Comparison of ENCODE assay signal across 23 cellular contexts in genomic region chr18:3814840-3815239, GRCh38.
DNase-seq lines count a peak whose midpoint lies in the region; ATAC-seq and TF ChIP-seq lines count a peak whose summit lies in the region.
"Had no signal": no experiment of that assay in that cellular context is flagged by ENCODE, and none has a peak within 500 bp of the region (broad histone marks: within the 10 kb centered on the region; RNA-seq: fewer than 3 reads in every experiment).

No MANE protein-coding gene starts in this region.

- H3K27me3 Mint-ChIP-seq in neural progenitor cell (ENCODE audit: insufficient read depth, low read depth): no peaks in the 10 kb centered on the region
- H3K27me3 Mint-ChIP-seq: activated naive CD8-positive, alpha-beta T cell treated with anti-CD3 and anti-CD28 coated beads, Interleukin-2, amount 10 ng/mL, durations not matched to agents 7 days and 5 days; brain had no signal

- H3K4me1 ChIP-seq in neural progenitor cell: peaks cover 32% of the 10 kb centered on the region
- H3K4me1 ChIP-seq: SJSA1 had no signal

- CTCF ChIA-PET in AG04449 (lab: Yijun Ruan, JAX): interaction anchor here (1.4 to 2.2 kb wide), 2 partner anchors 43 to 180 kb away, joined by 4 to 7 read pairs; no protein-coding TSS in a partner anchor

- TF ChIP-seq CTCF in AG04449 (IDR thresholded peaks at IDR 0.05; ENCODE audit: insufficient read depth, low read length, missing control alignments): no peak
- no peak for TF ChIP-seq CTCF in cardiac fibroblast (IDR thresholded peaks at IDR 0.05; ENCODE audit: low read depth, low read length)
- no peak for TF ChIP-seq CTCF in neural progenitor cell (IDR thresholded peaks at IDR 0.05)

- no peak overlapping the region for H3K27ac Mint-ChIP-seq in neural progenitor cell
- H3K27ac Mint-ChIP-seq: activated CD8-positive, alpha-beta T cell treated with anti-CD3 and anti-CD28 coated beads for 36 hours; activated naive CD8-positive, alpha-beta T cell treated with anti-CD3 and anti-CD28 coated beads, Interleukin-2, amount 10 ng/mL, durations not matched to agents 7 days and 5 days; CD4-positive, alpha-beta T cell; natural killer cell treated with Interleukin-12 subunit alpha and Interleukin-12 subunit beta and Interleukin-15 and Interleukin-18, amount 100 ng/mL, for 72 hours had no signal

- H3K9me3 Mint-ChIP-seq in neural progenitor cell: no peaks in the 10 kb centered on the region
- H3K9me3 Mint-ChIP-seq: activated CD8-positive, alpha-beta T cell treated with anti-CD3 and anti-CD28 coated beads for 36 hours; activated naive CD8-positive, alpha-beta T cell treated with anti-CD3 and anti-CD28 coated beads, Interleukin-2, amount 10 ng/mL, durations not matched to agents 7 days and 5 days; CD4-positive, alpha-beta T cell; natural killer cell treated with Interleukin-12 subunit alpha and Interleukin-12 subunit beta and Interleukin-15 and Interleukin-18, amount 100 ng/mL, for 72 hours had no signal

- ATAC-seq in HG03175 (IDR thresholded peaks at IDR 0.05; ENCODE audit: unreplicated experiment): no peak
- ATAC-seq in HG03439 (IDR thresholded peaks at IDR 0.05; ENCODE audit: unreplicated experiment): no peak
- ATAC-seq: activated CD8-positive, alpha-beta T cell treated with anti-CD3 and anti-CD28 coated beads for 36 hours; HCT116; natural killer cell treated with Interleukin-12 subunit alpha and Interleukin-12 subunit beta and Interleukin-15 and Interleukin-18, amount 100 ng/mL, for 72 hours had no signal

- H3K27me3 ChIP-seq in neural progenitor cell: no peaks in the 10 kb centered on the region
- H3K27me3 ChIP-seq: ovary had no signal

- H2AFZ ChIP-seq in neural progenitor cell (replicated peaks): no peak overlapping the region

- DNase-seq in AG04449 (ENCODE audit: low read depth, low spot score): peak; percentile 29
- peak; percentile 8 for DNase-seq in LHCN-M2 (ENCODE audit: low read depth)
- DNase-seq in cardiac fibroblast (ENCODE audit: low read depth in 2 of 2): peak; percentile 41 to 72
- DNase-seq in iris pigment epithelial cell (ENCODE audit: low read depth): peak; percentile 24
- no peak for DNase-seq in neural progenitor cell (ENCODE audit: low spot score)
- DNase-seq in HUDEP-2 (lab: John Stamatoyannopoulos, UW; ENCODE audit: unreplicated experiment in 76 of 76): no peak
- DNase-seq: activated CD4-positive, alpha-beta T cell treated with anti-CD3 and anti-CD28 coated beads for 1 hour; activated CD8-positive, alpha-beta T cell treated with anti-CD3 and anti-CD28 coated beads for 36 hours; activated effector memory CD4-positive, alpha-beta T cell treated with anti-CD3 and anti-CD28 coated beads, Interleukin-2, amount 50 U/mL, for 16 hours; activated naive CD8-positive, alpha-beta T cell treated with anti-CD3 and anti-CD28 coated beads, Interleukin-2, amount 10 ng/mL, durations not matched to agents 7 days and 5 days; CD4-positive, alpha-beta T cell; cortex of kidney; DMS 273 treated with DMSO at 0.1 percent for 48 hours; foreskin melanocyte; NCI-H2107; NCI-H510A; ovary had no signal

- no peak overlapping the region for H3K9ac ChIP-seq in neural progenitor cell

- H3K4me3 ChIP-seq in AG04449 (ENCODE audit: low read depth, low read length) (no peak overlapping the region), cardiac fibroblast (replicated peaks in 1 of 2; ENCODE audit: low read depth in 2 of 2, low read length in 2 of 2) (no peak overlapping the region), neural progenitor cell (no peak overlapping the region)
- H3K4me3 ChIP-seq: ovary, SJSA1 had no signal

- no peak overlapping the region for H3K4me2 ChIP-seq in neural progenitor cell

- H3K4me1 Mint-ChIP-seq in neural progenitor cell: peaks cover 13% of the 10 kb centered on the region
- H3K4me1 Mint-ChIP-seq: activated naive CD8-positive, alpha-beta T cell treated with anti-CD3 and anti-CD28 coated beads, Interleukin-2, amount 10 ng/mL, durations not matched to agents 7 days and 5 days had no signal

- no peaks in the 10 kb centered on the region for H4K20me1 ChIP-seq in neural progenitor cell (ENCODE audit: low read depth)

- no peaks in the 10 kb centered on the region for H3K36me3 ChIP-seq in neural progenitor cell
- H3K36me3 ChIP-seq: ovary, SJSA1 had no signal

- H3K4me3 Mint-ChIP-seq in neural progenitor cell: no peak overlapping the region
- H3K4me3 Mint-ChIP-seq: activated CD8-positive, alpha-beta T cell treated with anti-CD3 and anti-CD28 coated beads for 36 hours; activated naive CD8-positive, alpha-beta T cell treated with anti-CD3 and anti-CD28 coated beads, Interleukin-2, amount 10 ng/mL, durations not matched to agents 7 days and 5 days; brain; CD4-positive, alpha-beta T cell; natural killer cell treated with Interleukin-12 subunit alpha and Interleukin-12 subunit beta and Interleukin-15 and Interleukin-18, amount 100 ng/mL, for 72 hours had no signal

- no peak overlapping the region for H3K27ac ChIP-seq in neural progenitor cell
- H3K27ac ChIP-seq: ovary, SJSA1 had no signal

- H3F3A ChIP-seq in neural progenitor cell (ENCODE audit: low read depth): peaks cover 18% of the 10 kb centered on the region

- no peaks in the 10 kb centered on the region for H3K9me3 ChIP-seq in neural progenitor cell (ENCODE audit: low read depth)
- H3K9me3 ChIP-seq: ovary, SJSA1 had no signal

- no peaks in the 10 kb centered on the region for H3K79me2 ChIP-seq in neural progenitor cell (ENCODE audit: low read depth)

- no peaks in the 10 kb centered on the region for H3K36me3 Mint-ChIP-seq in neural progenitor cell
- H3K36me3 Mint-ChIP-seq: activated naive CD8-positive, alpha-beta T cell treated with anti-CD3 and anti-CD28 coated beads, Interleukin-2, amount 10 ng/mL, durations not matched to agents 7 days and 5 days; natural killer cell treated with Interleukin-12 subunit alpha and Interleukin-12 subunit beta and Interleukin-15 and Interleukin-18, amount 100 ng/mL, for 72 hours had no signal

- POLR2A ChIA-PET in AG04449 (lab: Yijun Ruan, JAX): interaction anchor here (0.8 kb wide), 1 partner anchor 21 kb away, joined by 4 read pairs; no protein-coding TSS in a partner anchor

Comparison
In these comparisons a context has a peak if more than half of its experiments do, and no peak if none do; other contexts are left out.
1. DNase-seq: peak in AG04449 (single experiment), LHCN-M2 (single experiment), cardiac fibroblast (2 of 2) and iris pigment epithelial cell (single experiment); none in neural progenitor cell (single experiment) and HUDEP-2 (0 of 76).